In the genomic region with DNA sequence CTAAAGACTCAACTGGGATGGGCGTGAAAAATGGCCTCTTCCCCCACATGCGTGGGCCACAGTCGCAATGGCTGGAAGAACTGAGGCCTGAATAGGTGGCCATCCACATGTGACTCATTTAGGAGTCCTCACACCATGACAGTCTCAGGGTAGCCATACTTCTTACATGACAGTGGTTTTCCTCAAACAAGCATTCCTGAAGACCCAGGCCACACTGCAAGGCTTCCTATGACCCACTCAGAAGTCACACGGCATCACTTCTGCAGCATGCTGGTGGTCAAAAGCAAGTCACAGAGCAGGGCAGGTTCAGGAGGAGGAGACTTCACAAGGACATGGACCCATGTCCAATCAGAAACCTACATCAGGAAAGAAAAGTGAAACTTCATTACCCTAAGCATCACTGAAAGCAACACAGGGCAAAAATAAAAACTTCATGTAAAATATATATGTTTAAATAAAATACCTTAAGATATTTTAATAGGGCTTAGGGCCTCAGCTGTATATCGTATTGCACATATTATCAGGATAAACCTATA, we compare ENCODE assay signal across 28 cellular contexts.
"Had no signal": no experiment of that assay in that cellular context is flagged by ENCODE, and none has a peak within 500 bp of the region (broad histone marks: within the 10 kb centered on the region; RNA-seq: fewer than 3 reads in every experiment).

No MANE protein-coding gene starts in this region.

- H3K36me3 Mint-ChIP-seq: activated CD4-positive, alpha-beta memory T cell treated with anti-CD3 and anti-CD28 coated beads for 36 hours; activated naive CD4-positive, alpha-beta T cell treated with anti-CD3 and anti-CD28 coated beads, Interleukin-2, amount 50 U/mL, for 24 hours had no signal

- H3K9me3 Mint-ChIP-seq: activated CD4-positive, alpha-beta memory T cell treated with anti-CD3 and anti-CD28 coated beads for 36 hours; activated CD4-positive, alpha-beta T cell treated with anti-CD3 and anti-CD28 coated beads, Interleukin-2, amount 10 ng/mL, durations not matched to agents 24 days and 14 days; activated naive CD4-positive, alpha-beta T cell treated with anti-CD3 and anti-CD28 coated beads, Interleukin-2, amount 50 U/mL, for 24 hours; activated naive CD8-positive, alpha-beta T cell treated with anti-CD3 and anti-CD28 coated beads, Interleukin-2, amount 50 U/mL, for 24 hours; activated T-helper 2 cell treated with anti-CD3 and anti-CD28 coated beads, Interferon-gamma antibody, Interleukin-2, Interleukin-4, amounts not matched to agents 10 μg/mL and 5 μg/mL and 100 μg/mL, durations not matched to agents 14 hours and 24 hours and 36 hours; T-helper 1 cell treated with Interleukin-12 subunit alpha and Interleukin-12 subunit beta and Interleukin-4 antibody, amounts not matched to agents 30 μg/mL and 1 μg/mL, for 36 hours had no signal

- H3K4me3 ChIP-seq: ascending aorta, body of pancreas, coronary artery, Peyer's patch had no signal

- H3K27me3 ChIP-seq: ascending aorta, body of pancreas, Peyer's patch had no signal

- H3K36me3 ChIP-seq: ascending aorta, Peyer's patch had no signal

- ATAC-seq: activated naive CD8-positive, alpha-beta T cell treated with anti-CD3 and anti-CD28 coated beads, Interleukin-2, amount 50 U/mL, for 24 hours; body of pancreas; WTC11 had no signal

- H3K27me3 Mint-ChIP-seq: activated naive CD4-positive, alpha-beta T cell treated with anti-CD3 and anti-CD28 coated beads, Interleukin-2, amount 50 U/mL, for 24 hours had no signal

- H3K27ac ChIP-seq: ascending aorta, coronary artery, Peyer's patch had no signal

- H3K27ac Mint-ChIP-seq: activated CD4-positive, alpha-beta memory T cell treated with anti-CD3 and anti-CD28 coated beads for 36 hours; activated CD4-positive, alpha-beta T cell treated with anti-CD3 and anti-CD28 coated beads, Interleukin-2, amount 10 ng/mL, durations not matched to agents 24 days and 14 days; activated naive CD4-positive, alpha-beta T cell treated with anti-CD3 and anti-CD28 coated beads, Interleukin-2, amount 50 U/mL, for 24 hours; activated T-helper 2 cell treated with anti-CD3 and anti-CD28 coated beads, Interferon-gamma antibody, Interleukin-2, Interleukin-4, amounts not matched to agents 10 μg/mL and 5 μg/mL and 100 μg/mL, durations not matched to agents 14 hours and 24 hours and 36 hours; T-helper 1 cell treated with Interleukin-12 subunit alpha and Interleukin-12 subunit beta and Interleukin-4 antibody, amounts not matched to agents 30 μg/mL and 1 μg/mL, for 36 hours; WTC11 had no signal

- DNase-seq: activated CD4-positive, alpha-beta memory T cell treated with anti-CD3 and anti-CD28 coated beads for 36 hours; activated CD4-positive, alpha-beta T cell treated with anti-CD3 and anti-CD28 coated beads, Interleukin-2, amount 10 ng/mL, durations not matched to agents 24 days and 14 days; activated CD4-positive, CD25-positive, alpha-beta regulatory T cell treated with anti-CD3 and anti-CD28 coated beads, Interleukin-2, amount 50 U/mL, for 72 hours; activated naive CD8-positive, alpha-beta T cell treated with anti-CD3 and anti-CD28 coated beads, Interleukin-2, amount 50 U/mL, for 24 hours; activated T-cell treated with anti-CD3 and anti-CD28 coated beads for 4 hours; activated T-cell treated with anti-CD3 and anti-CD28 coated beads, Interleukin-2, amount 50 U/mL, for 48 hours; amniotic stem cell; body of pancreas; central memory CD4-positive, alpha-beta T cell; MV-4-11; NCI-H1092 treated with DMSO at 0.1 percent for 48 hours; NCI-H1417 treated with DMSO at 0.1 percent for 48 hours; NCI-H1694; NCI-H2029; NCI-H2107; NCI-H2171 treated with DMSO at 0.1 percent for 48 hours; NCI-H226; NCI-H526; NCI-H774; SHP77 treated with DMSO at 0.1 percent for 48 hours had no signal

- H3K4me3 Mint-ChIP-seq: activated CD4-positive, alpha-beta memory T cell treated with anti-CD3 and anti-CD28 coated beads for 36 hours; activated CD4-positive, alpha-beta T cell treated with anti-CD3 and anti-CD28 coated beads, Interleukin-2, amount 10 ng/mL, durations not matched to agents 24 days and 14 days; activated naive CD4-positive, alpha-beta T cell treated with anti-CD3 and anti-CD28 coated beads, Interleukin-2, amount 50 U/mL, for 24 hours; activated naive CD8-positive, alpha-beta T cell treated with anti-CD3 and anti-CD28 coated beads, Interleukin-2, amount 50 U/mL, for 24 hours; T-helper 1 cell treated with Interleukin-12 subunit alpha and Interleukin-12 subunit beta and Interleukin-4 antibody, amounts not matched to agents 30 μg/mL and 1 μg/mL, for 36 hours; WTC11 had no signal

- FAIRE-seq: bronchial epithelial cell had no signal

- H3K4me1 ChIP-seq: Peyer's patch had no signal

- H3K9me3 ChIP-seq: ascending aorta, body of pancreas, Peyer's patch had no signal

- H3K4me1 Mint-ChIP-seq: activated naive CD4-positive, alpha-beta T cell treated with anti-CD3 and anti-CD28 coated beads, Interleukin-2, amount 50 U/mL, for 24 hours; activated naive CD8-positive, alpha-beta T cell treated with anti-CD3 and anti-CD28 coated beads, Interleukin-2, amount 50 U/mL, for 24 hours had no signal
